9 cellular contexts compared by ENCODE assay signal in genomic region chr14:76720382-76720813, GRCh38. TPM values are rescaled to one million over a fixed set of nuclear protein-coding genes. Genes with fewer than 3 reads are reported as not detected.
A peak's percentile ranks its signal among the peaks of the same experiment; 100 is the strongest.
DNase-seq lines count a peak whose midpoint lies in the region; ATAC-seq, FAIRE-seq and TF ChIP-seq lines count a peak whose summit lies in the region.
"Had no signal": no experiment of that assay in that cellular context is flagged by ENCODE, and none has a peak within 500 bp of the region (broad histone marks: within the 10 kb centered on the region; RNA-seq: fewer than 3 reads in every experiment).

No MANE protein-coding gene starts in this region.

- no peaks in the 10 kb centered on the region for H3K4me1 Mint-ChIP-seq in stimulated activated effector memory CD8-positive, alpha-beta T cell treated with anti-CD3 and anti-CD28 coated beads, Interleukin-12 subunit alpha, Interleukin-12 subunit beta, amount 100 ng/mL, for 72 hours

- H3K36me3 Mint-ChIP-seq in stimulated activated effector memory CD8-positive, alpha-beta T cell treated with anti-CD3 and anti-CD28 coated beads, Interleukin-12 subunit alpha, Interleukin-12 subunit beta, amount 100 ng/mL, for 72 hours: no peaks in the 10 kb centered on the region

- CTCF ChIA-PET in GM10248 (lab: Yijun Ruan, JAX): interaction anchor here (0.7 to 7.0 kb wide), 4 partner anchors 9 to 64 kb away, joined by 3 to 55 read pairs (median 4); no protein-coding TSS in a partner anchor
- CTCF ChIA-PET in HEK293T (lab: Yijun Ruan, JAX): interaction anchor here (2.5 kb wide), 1 partner anchor 10 kb away, joined by 9 read pairs; no protein-coding TSS in a partner anchor

- no peak overlapping the region for H3K27ac Mint-ChIP-seq in stimulated activated effector memory CD8-positive, alpha-beta T cell treated with anti-CD3 and anti-CD28 coated beads, Interleukin-12 subunit alpha, Interleukin-12 subunit beta, amount 100 ng/mL, for 72 hours

- ATAC-seq in pancreas: peak; percentile 31 to 77 (median 62)
- ATAC-seq in stimulated activated effector memory CD8-positive, alpha-beta T cell treated with anti-CD3 and anti-CD28 coated beads, Interleukin-12 subunit alpha, Interleukin-12 subunit beta, amount 100 ng/mL, for 72 hours: no peak
- no peak for ATAC-seq in HG03571 (IDR thresholded peaks at IDR 0.05; ENCODE audit: unreplicated experiment)

- POLR2A ChIA-PET in GM10248 (lab: Yijun Ruan, JAX) (interaction anchor here (0.6 kb wide), 1 partner anchor 82 kb away, joined by 3 read pairs; no protein-coding TSS in a partner anchor), HEK293T (lab: Yijun Ruan, JAX) (interaction anchor here (1.2 kb wide), 1 partner anchor 8 kb away, joined by 4 read pairs; no protein-coding TSS in a partner anchor)

- no peak for TF ChIP-seq CTCF in GM10248 (IDR thresholded peaks at IDR 0.05; ENCODE audit: control extremely low read depth, extremely low read depth, low read depth, missing control alignments)
- no peak for TF ChIP-seq CTCF in fibroblast of mammary gland (conservative IDR thresholded peaks at IDR 0.05; ENCODE audit: control insufficient read depth, insufficient read depth, low read depth, low read length)
- no peak for TF ChIP-seq CTCF in pancreas (IDR thresholded peaks at IDR 0.05)

- H3K9me3 ChIP-seq in pancreas: no peaks in the 10 kb centered on the region

- 77 to 79% methylated on average over 3 of the region's 3 CpGs for WGBS in pancreas, 2 donors

- no peak overlapping the region for H3K4me3 Mint-ChIP-seq in stimulated activated effector memory CD8-positive, alpha-beta T cell treated with anti-CD3 and anti-CD28 coated beads, Interleukin-12 subunit alpha, Interleukin-12 subunit beta, amount 100 ng/mL, for 72 hours

- DNase-seq in GM10248 (ENCODE audit: extremely low spot score): peak; percentile 59
- peak; percentile 30 for DNase-seq in HEK293T (ENCODE audit: extremely low spot score)
- peak; percentile 10 for DNase-seq in NCI-H774 (lab: John Stamatoyannopoulos, UW)
- DNase-seq in fibroblast of mammary gland (ENCODE audit: low read depth): peak; percentile 56
- DNase-seq in pancreas: peak in 4 of 6 donors; percentile 12 to 42 (median 34)
- DNase-seq in stimulated activated effector memory CD8-positive, alpha-beta T cell treated with anti-CD3 and anti-CD28 coated beads, Interleukin-12 subunit alpha, Interleukin-12 subunit beta, amount 100 ng/mL, for 72 hours (ENCODE audit: low spot score in 2 of 2): no peak
- DNase-seq in stimulated activated CD4-positive, alpha-beta T cell treated with anti-CD3 and anti-CD28 coated beads, Interleukin-15, amount 100 ng/mL, for 24 hours: no peak

- H3K4me3 ChIP-seq in fibroblast of mammary gland (ENCODE audit: control insufficient read depth, low read depth, low read length) (no peak overlapping the region), pancreas (no peak overlapping the region)

- no peaks in the 10 kb centered on the region for H3K36me3 ChIP-seq in pancreas

- intact Hi-C loops in pancreas (cut with DNase I): no loop called here

- H3K4me1 ChIP-seq in pancreas: no peaks in the 10 kb centered on the region

- FAIRE-seq in pancreas (lab: Jason Lieb, UNC): no peak
- FAIRE-seq: frontal cortex had no signal

- no peaks in the 10 kb centered on the region for H3K9me3 Mint-ChIP-seq in stimulated activated effector memory CD8-positive, alpha-beta T cell treated with anti-CD3 and anti-CD28 coated beads, Interleukin-12 subunit alpha, Interleukin-12 subunit beta, amount 100 ng/mL, for 72 hours

- peak overlapping the region in 2 of 4 donors; percentile 11 to 17 for H3K27ac ChIP-seq in pancreas

- no peaks in the 10 kb centered on the region for H3K27me3 ChIP-seq in pancreas

TF ChIP-seq in HEK293T, 16 proteins besides CTCF, POLR2A, EP300 and RAD21:
- TF ChIP-seq, protein P1, sequence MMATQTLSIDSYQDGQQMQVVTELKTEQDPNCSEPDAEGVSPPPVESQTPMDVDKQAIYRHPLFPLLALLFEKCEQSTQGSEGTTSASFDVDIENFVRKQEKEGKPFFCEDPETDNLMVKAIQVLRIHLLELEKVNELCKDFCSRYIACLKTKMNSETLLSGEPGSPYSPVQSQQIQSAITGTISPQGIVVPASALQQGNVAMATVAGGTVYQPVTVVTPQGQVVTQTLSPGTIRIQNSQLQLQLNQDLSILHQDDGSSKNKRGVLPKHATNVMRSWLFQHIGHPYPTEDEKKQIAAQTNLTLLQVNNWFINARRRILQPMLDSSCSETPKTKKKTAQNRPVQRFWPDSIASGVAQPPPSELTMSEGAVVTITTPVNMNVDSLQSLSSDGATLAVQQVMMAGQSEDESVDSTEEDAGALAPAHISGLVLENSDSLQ (IDR thresholded peaks at IDR 0.05): no peak
- no peak for TF ChIP-seq FOXA1 (IDR thresholded peaks at IDR 0.05)
- TF ChIP-seq ARNT (IDR thresholded peaks at IDR 0.05): no peak
- TF ChIP-seq FOXK2 (IDR thresholded peaks at IDR 0.05): no peak
- no peak for TF ChIP-seq ZNF384 (IDR thresholded peaks at IDR 0.05)
- TF ChIP-seq FOXM1 (IDR thresholded peaks at IDR 0.05; ENCODE audit: borderline replicate concordance): no peak

RNA-seq across cellular contexts. Expression of gene VASH1, which starts 40.9 kb away (rescaled TPM):
- total RNA-seq in pancreas: 10 to 100 TPM in 1 of 6 donors, 1 to 10 TPM in 5; 1.6 to 15.0 (median 2.6) TPM
- 1 to 10 TPM; 6.0 to 7.5 TPM for polyA plus RNA-seq in pancreas

Comparison
In these comparisons a context has a peak if more than half of its experiments do, and no peak if none do; other contexts are left out.
1. DNase-seq: peak in GM10248 (single experiment), HEK293T (single experiment), NCI-H774 (single experiment), fibroblast of mammary gland (single experiment) and pancreas (4 of 6); none in stimulated activated effector memory CD8-positive, alpha-beta T cell treated with anti-CD3 and anti-CD28 coated beads, Interleukin-12 subunit alpha, Interleukin-12 subunit beta, amount 100 ng/mL, for 72 hours (0 of 2) and stimulated activated CD4-positive, alpha-beta T cell treated with anti-CD3 and anti-CD28 coated beads, Interleukin-15, amount 100 ng/mL, for 24 hours (single experiment).
2. ATAC-seq: peak in pancreas (4 of 4); none in stimulated activated effector memory CD8-positive, alpha-beta T cell treated with anti-CD3 and anti-CD28 coated beads, Interleukin-12 subunit alpha, Interleukin-12 subunit beta, amount 100 ng/mL, for 72 hours (single experiment) and HG03571 (single experiment).